8 cellular contexts compared by ENCODE assay signal in the genomic region with DNA sequence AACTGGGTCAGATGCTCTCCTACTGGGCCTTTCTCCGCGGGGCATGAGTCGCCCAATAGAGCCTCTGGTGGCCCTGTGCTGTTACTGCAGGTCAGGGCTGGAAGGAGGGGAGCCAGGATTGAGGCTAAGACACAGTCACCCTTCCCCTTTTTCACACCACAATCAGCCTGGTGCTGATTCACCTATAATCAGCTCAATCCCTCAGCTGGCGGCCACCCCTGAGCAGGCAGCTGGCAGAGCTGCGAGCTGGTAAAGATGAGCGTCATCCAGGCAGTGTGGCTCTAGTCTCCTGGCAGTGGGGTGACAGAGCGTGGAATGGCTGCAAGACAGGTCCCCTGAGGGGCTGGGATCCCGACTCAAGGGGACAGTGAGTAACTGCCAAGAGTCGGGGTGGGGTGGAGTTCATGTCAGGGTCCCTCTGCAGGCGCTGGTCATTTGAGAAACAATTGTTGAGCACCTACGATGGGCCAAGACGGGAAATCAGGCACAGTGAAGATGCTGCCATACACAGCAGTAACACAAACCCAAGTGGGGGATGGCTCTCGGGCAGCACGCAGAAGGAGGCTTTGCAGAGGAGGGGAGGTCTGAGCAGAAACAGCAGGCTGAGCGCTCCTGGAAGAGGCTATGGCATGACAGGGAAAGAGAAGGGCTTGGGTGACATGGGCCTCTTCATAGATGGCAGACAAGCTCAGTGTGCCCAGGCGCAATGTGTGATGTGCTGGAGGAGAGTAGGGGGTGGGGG. TPM values are rescaled to one million over a fixed set of nuclear protein-coding genes. Genes with fewer than 3 reads are reported as not detected.
DNase-seq lines count a peak whose midpoint lies in the region; ATAC-seq, FAIRE-seq and TF ChIP-seq lines count a peak whose summit lies in the region.

No MANE protein-coding gene starts in this region.

- peak; percentile 45 to 57 for TF ChIP-seq RAD21 in A549 (conservative IDR thresholded peaks at IDR 0.05 in 1 of 2, IDR thresholded peaks at IDR 0.05 in 1 of 2)

- TF ChIP-seq EP300 in A549 (IDR thresholded peaks at IDR 0.05) = no peak

- TF ChIP-seq POLR2A in A549 (IDR thresholded peaks at IDR 0.05; ENCODE audit: low read length) (no peak), lower leg skin (IDR thresholded peaks at IDR 0.05) (no peak)

- WGBS in A549 (ENCODE audit: missing lambda C conversion rate) = 38% methylated on average over 16 of the region's 16 CpGs
- 55 to 62% methylated on average over 15 to 16 of the region's 16 CpGs for WGBS in lower leg skin, 2 donors

- intact Hi-C loops in lower leg skin (cut with DNase I; ENCODE audit: low total_unique reads) = no loop called here

- H3K4me3 ChIP-seq in A549 = no peak overlapping the region
- H3K4me3 ChIP-seq in lower leg skin (ENCODE audit: low read depth, poor library complexity, severe bottlenecking) = no peak overlapping the region

- no peak overlapping the region for H3K4me2 ChIP-seq in A549

- peak; percentile 45 to 75 for DNase-seq in A549 (ENCODE audit: low read depth in 1 of 2, low spot score in 1 of 2)
- DNase-seq in GM13976 (ENCODE audit: low spot score) = peak; percentile 84
- peak; percentile 8 for DNase-seq in NCI-H1105 (lab: John Stamatoyannopoulos, UW)
- peak; percentile 26 for DNase-seq in activated CD4-positive, CD25-positive, alpha-beta regulatory T cell treated with anti-CD3 and anti-CD28 coated beads, Interleukin-2, amount 50 U/mL, for 16 hours (ENCODE audit: low read depth, low spot score)
- DNase-seq in cerebellum (ENCODE audit: low spot score) = peak; percentile 65
- peak; percentile 63 to 92 for DNase-seq in lower leg skin (ENCODE audit: low spot score in 2 of 2)
- DNase-seq in stimulated activated CD8-positive, alpha-beta memory T cell treated with anti-CD3 and anti-CD28 coated beads, Interleukin-15, amount 100 ng/mL, for 24 hours (ENCODE audit: low read depth) = peak; percentile 24

- CTCF ChIA-PET in A549 (lab: Yijun Ruan, JAX) = interaction anchor here (0.6 to 8.9 kb wide), 19 partner anchors 8 to 568 kb away, joined by 3 to 66 read pairs (median 4); no protein-coding TSS in a partner anchor

- H3K27ac ChIP-seq in A549 = no peak overlapping the region

- no peaks in the 10 kb centered on the region for H3K4me1 ChIP-seq in A549

- in situ Hi-C loops in GM13976 (cut with MboI; ENCODE audit: low sequenced_read_pairs, unreplicated experiment) = no loop called here

- POLR2A ChIA-PET in A549 (lab: Yijun Ruan, JAX) = no interaction called here

- peaks cover 3% of the 10 kb centered on the region; the same call in 1 of the 3 replicates for H3K9me3 ChIP-seq in A549

- peak; percentile 69 to 91 for ATAC-seq in A549
- peak; percentile 90 for ATAC-seq in HG02763 (IDR thresholded peaks at IDR 0.05; ENCODE audit: unreplicated experiment)

- FAIRE-seq in A549 (lab: Jason Lieb, UNC) = no peak

- TF ChIP-seq CTCF in A549 (IDR thresholded peaks at IDR 0.05) (peak; percentile 54), GM13976 (IDR thresholded peaks at IDR 0.05; ENCODE audit: borderline replicate concordance, control extremely low read depth, extremely low read depth, insufficient read depth, missing control alignments) (peak; percentile 86), lower leg skin (IDR thresholded peaks at IDR 0.05) (peak in 1 of 3 donors; percentile 48)

TF ChIP-seq in A549, 52 proteins besides CTCF, POLR2A, EP300 and RAD21:
- TF ChIP-seq NR3C1 (IDR thresholded peaks at IDR 0.05) (no peak), SMC3 (IDR thresholded peaks at IDR 0.05) (peak; percentile 53)

RNA-seq across cellular contexts. Expression of a gene that starts 21.8 kb away (rescaled TPM):
- 33.4 and 62.9 TPM in 2 replicates for polyA plus RNA-seq in A549 (2011; rRNA removed)
- polyA plus RNA-seq in A549 (2012; cell fraction: cytosol; rRNA removed) = 29.2 and 44.9 TPM in 2 replicates
- 81.6 and 101 TPM in 2 replicates for polyA plus RNA-seq in A549 (2012; cell fraction: nucleus; rRNA removed)
- 4.4 to 5.0 TPM (median 4.7 TPM) in 3 replicates for polyA plus RNA-seq in A549 (2017; fragmentation: RNase III; extraction: RNeasy Plus Mini Kit Qiagen cat#74134 plus additional on column Dnase treatment)
- polyA minus RNA-seq in A549 (2011; rRNA and poly(A)+ RNA removed) = 106 and 171 TPM in 2 replicates
- 1.5 TPM for total RNA-seq in cerebellum
- total RNA-seq in lower leg skin = 10 to 100 TPM in 3 of 4 donors, 1 to 10 TPM in 1; 8.2 to 71.6 (median 17.2) TPM

Comparison
In these comparisons a context has a peak if more than half of its experiments do, and no peak if none do; other contexts are left out.
1. DNase-seq: peak in every context shown above with its lines; median percentile 84 in GM13976; 78 in lower leg skin; 65 in cerebellum; 60 in A549; 26 in activated CD4-positive, CD25-positive, alpha-beta regulatory T cell treated with anti-CD3 and anti-CD28 coated beads, Interleukin-2, amount 50 U/mL, for 16 hours; 24 in stimulated activated CD8-positive, alpha-beta memory T cell treated with anti-CD3 and anti-CD28 coated beads, Interleukin-15, amount 100 ng/mL, for 24 hours; 8 in NCI-H1105.